In the genomic region with DNA sequence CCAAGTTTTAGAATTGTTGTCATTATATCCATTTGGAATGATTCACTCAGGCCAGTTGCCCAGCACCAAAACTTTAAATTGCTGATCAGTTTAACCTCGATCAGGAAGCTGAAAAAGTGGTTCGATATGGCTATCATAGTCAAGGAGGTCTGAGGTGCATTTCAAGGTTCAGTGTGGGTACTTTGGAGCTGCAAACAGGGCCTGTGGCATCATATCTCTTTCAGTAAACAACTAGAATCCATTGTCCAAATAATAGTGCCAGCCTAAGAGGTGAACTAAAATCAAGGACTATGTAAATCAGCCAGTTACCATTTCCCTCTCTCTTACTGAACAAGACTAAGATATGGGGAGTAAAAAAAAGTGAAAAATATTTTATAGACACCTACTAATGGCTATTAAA, we compare ENCODE assay signal across 10 cellular contexts.
"Had no signal": no experiment of that assay in that cellular context is flagged by ENCODE, and none has a peak within 500 bp of the region (broad histone marks: within the 10 kb centered on the region; RNA-seq: fewer than 3 reads in every experiment).

No MANE protein-coding gene starts in this region.

- FAIRE-seq: H54 had no signal

- ATAC-seq: GM23338, HCT116 had no signal

- H3K9ac ChIP-seq: GM23248 had no signal

- H2AFZ ChIP-seq: GM23248, GM23338 had no signal

- H3K9me3 ChIP-seq: HAP-1 had no signal

- H3K27ac Mint-ChIP-seq: GM23338, H9, HFFc6 had no signal

- H3K4me2 ChIP-seq: GM23338 had no signal

- H3K36me3 ChIP-seq: HAP-1 had no signal

- DNase-seq: GOT3, H7, H9, HCEC 1CT, HFFc6 had no signal

- H3K27ac ChIP-seq: GM23248 had no signal

- H3K4me3 ChIP-seq: GM23248, GM23338, HAP-1 had no signal

- H3K9me3 Mint-ChIP-seq: GM23338, HFFc6 had no signal
